8 cellular contexts compared by ENCODE assay signal in genomic region chr15:52208306-52208946, GRCh38. TPM values are rescaled to one million over a fixed set of nuclear protein-coding genes. Genes with fewer than 3 reads are reported as not detected.
DNase-seq lines count a peak whose midpoint lies in the region; ATAC-seq lines count a peak whose summit lies in the region.

No MANE protein-coding gene starts in this region.

- ATAC-seq in GM19463 (IDR thresholded peaks at IDR 0.05; ENCODE audit: unreplicated experiment): peak; percentile 70

- DNase-seq in COR-L47 (lab: John Stamatoyannopoulos, UW) (peak; percentile 32), HT1080 (ENCODE audit: low read depth) (peak; percentile 83), SHP77 (lab: John Stamatoyannopoulos, UW) (peak; percentile 34 to 51), globus pallidus (ENCODE audit: low spot score) (peak; percentile 43), retina (peak; percentile 49), GF-D8 (lab: John Stamatoyannopoulos, UW) (no peak)
- peak; percentile 43 for DNase-seq in activated T-helper 9 cell treated with anti-CD3 and anti-CD28 coated beads, Interleukin-2, amount 50 U/mL, for 16 hours (ENCODE audit: low read depth)

RNA-seq across cellular contexts. Expression of gene GNB5, which starts 17.2 kb away (rescaled TPM):
- 38.2 and 46.3 TPM in 2 replicates for total RNA-seq in HT1080 (2014; rRNA removed; shearing (Covaris generic))
- polyA plus RNA-seq in HT1080 (2015; cell fraction: cytosol; rRNA removed): 34.2 and 38.6 TPM in 2 replicates
- 23.1 and 29.1 TPM in 2 replicates for polyA plus RNA-seq in HT1080 (2015; cell fraction: nucleus; rRNA removed)
